Comparison of ENCODE assay signal across 26 cellular contexts in the genomic region with DNA sequence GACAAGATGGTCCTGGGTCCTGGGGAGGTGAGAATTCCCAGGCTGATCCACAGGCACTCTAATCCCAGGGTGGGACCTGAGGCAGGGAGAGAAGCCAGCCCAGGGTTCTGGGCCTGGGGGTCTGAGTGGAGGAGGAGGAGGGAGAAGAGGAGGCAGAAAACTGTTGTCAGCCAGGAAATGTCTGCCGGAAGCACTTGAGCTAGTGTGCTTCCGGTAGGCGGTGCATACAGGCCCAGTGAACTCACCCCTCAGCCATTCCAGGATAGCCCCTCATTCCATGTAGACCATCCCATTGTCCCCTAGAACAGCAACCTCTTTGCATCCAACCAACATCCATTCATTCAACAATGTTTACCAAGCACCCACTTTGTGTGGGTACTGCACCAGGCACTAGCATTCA. TPM values are rescaled to one million over a fixed set of nuclear protein-coding genes. Genes with fewer than 3 reads are reported as not detected.
A peak's percentile ranks its signal among the peaks of the same experiment; 100 is the strongest.
DNase-seq lines count a peak whose midpoint lies in the region; ATAC-seq and TF ChIP-seq lines count a peak whose summit lies in the region.
"Had no signal": no experiment of that assay in that cellular context is flagged by ENCODE, and none has a peak within 500 bp of the region (broad histone marks: within the 10 kb centered on the region; RNA-seq: fewer than 3 reads in every experiment).

No MANE protein-coding gene starts in this region.

- 35 to 45% methylated on average over 3 of the region's 3 CpGs for WGBS in upper lobe of left lung, 2 donors
- no CpG with 5 or more reads among the region's 3 CpGs for WGBS in H9 (ENCODE audit: extremely low coverage, insufficient read length, low lambda C conversion rate)

- H3K4me3 ChIP-seq in upper lobe of left lung, result no peak overlapping the region
- H3K4me3 ChIP-seq: A549, PC-9, right atrium auricular region, uterus had no signal

- TF ChIP-seq CTCF in upper lobe of left lung (IDR thresholded peaks at IDR 0.05) (no peak), GM10248 (IDR thresholded peaks at IDR 0.05; ENCODE audit: control extremely low read depth, extremely low read depth, low read depth, missing control alignments) (no peak), H9 (conservative IDR thresholded peaks at IDR 0.05) (no peak)

- H3K27ac ChIP-seq in upper lobe of left lung (peak overlapping the region; percentile 9 to 82 (median 55)), H9 (ENCODE audit: insufficient read length, low read depth, low read length) (no peak overlapping the region)
- H3K27ac ChIP-seq: A549, PC-9, right atrium auricular region, uterus had no signal

- peaks cover 9% of the 10 kb centered on the region for H3K4me1 Mint-ChIP-seq in activated CD8-positive, alpha-beta memory T cell treated with anti-CD3 and anti-CD28 coated beads, Interleukin-2, amount 10 ng/mL, durations not matched to agents 7 days and 5 days
- H3K4me1 Mint-ChIP-seq in activated CD8-positive, alpha-beta T cell treated with anti-CD3 and anti-CD28 coated beads, Interleukin-2, amount 10 ng/mL, durations not matched to agents 7 days and 5 days (ENCODE audit: low read depth), result peaks cover 42% of the 10 kb centered on the region
- H3K4me1 Mint-ChIP-seq in H9, result peaks cover 14 to 21% of the 10 kb centered on the region in 2 experiments

- H3K9me3 Mint-ChIP-seq in activated CD8-positive, alpha-beta memory T cell treated with anti-CD3 and anti-CD28 coated beads, Interleukin-2, amount 10 ng/mL, durations not matched to agents 7 days and 5 days (ENCODE audit: low read depth), result no peaks in the 10 kb centered on the region
- H3K9me3 Mint-ChIP-seq in activated CD8-positive, alpha-beta T cell treated with anti-CD3 and anti-CD28 coated beads, Interleukin-2, amount 10 ng/mL, durations not matched to agents 7 days and 5 days (ENCODE audit: insufficient read depth), result no peaks in the 10 kb centered on the region
- no peaks in the 10 kb centered on the region for H3K9me3 Mint-ChIP-seq in H9
- H3K9me3 Mint-ChIP-seq: WTC11 had no signal

- no peak overlapping the region for H2BK20ac ChIP-seq in H9 (ENCODE audit: low read depth, low read length, poor library complexity, severe bottlenecking)

- no peak overlapping the region for H4K5ac ChIP-seq in H9 (ENCODE audit: insufficient read length, low read depth, low read length)

- POLR2A ChIA-PET in activated CD8-positive, alpha-beta T cell treated with anti-CD3 and anti-CD28 coated beads, Interleukin-2, amount 10 ng/mL, durations not matched to agents 7 days and 5 days (lab: Charles Lee), result no interaction called here
- POLR2A ChIA-PET in GM10248 (lab: Yijun Ruan, JAX), result no interaction called here

- no peak overlapping the region for H3K9ac ChIP-seq in H9 (ENCODE audit: extremely low read depth, insufficient read length, low read length)

- H4K20me1 ChIP-seq in H9 (ENCODE audit: control insufficient read depth, insufficient read depth, insufficient read length), result no peaks in the 10 kb centered on the region

- no peak for TF ChIP-seq POLR2A in upper lobe of left lung (IDR thresholded peaks at IDR 0.05)

- no peak overlapping the region for H3K4me3 Mint-ChIP-seq in activated CD8-positive, alpha-beta memory T cell treated with anti-CD3 and anti-CD28 coated beads, Interleukin-2, amount 10 ng/mL, durations not matched to agents 7 days and 5 days
- H3K4me3 Mint-ChIP-seq in activated CD8-positive, alpha-beta T cell treated with anti-CD3 and anti-CD28 coated beads, Interleukin-2, amount 10 ng/mL, durations not matched to agents 7 days and 5 days, result no peak overlapping the region
- no peak overlapping the region for H3K4me3 Mint-ChIP-seq in H9
- H3K4me3 Mint-ChIP-seq: WTC11 had no signal

- no peaks in the 10 kb centered on the region for H3K79me2 ChIP-seq in H9 (ENCODE audit: insufficient read depth, low read length)

- ATAC-seq in activated CD8-positive, alpha-beta memory T cell treated with anti-CD3 and anti-CD28 coated beads, Interleukin-2, amount 10 ng/mL, durations not matched to agents 7 days and 5 days, result no peak
- ATAC-seq in activated CD8-positive, alpha-beta T cell treated with anti-CD3 and anti-CD28 coated beads, Interleukin-2, amount 10 ng/mL, durations not matched to agents 7 days and 5 days, result no peak
- no peak for ATAC-seq in upper lobe of left lung (ENCODE audit: low FRiP score in 2 of 2)
- ATAC-seq: A549, WTC11 had no signal

- H3K27me3 ChIP-seq in upper lobe of left lung, result no peaks in the 10 kb centered on the region
- no peaks in the 10 kb centered on the region; the same call in 1 of the 2 replicates for H3K27me3 ChIP-seq in H9 (ENCODE audit: insufficient read depth, low read length)
- H3K27me3 ChIP-seq: right atrium auricular region, uterus had no signal

- H3K4me2 ChIP-seq in H9 (ENCODE audit: insufficient read depth, insufficient read length, low read length), result no peak overlapping the region
- H3K4me2 ChIP-seq: A549, PC-9 had no signal

- no peak overlapping the region for H3K23ac ChIP-seq in H9 (ENCODE audit: insufficient read length, low read depth, low read length)

- H4K8ac ChIP-seq in H9 (replicated peaks; ENCODE audit: insufficient read length, low read depth, low read length), result no peak overlapping the region

- TF ChIP-seq EP300 in upper lobe of left lung (IDR thresholded peaks at IDR 0.05), result peak in 1 of 4 donors; percentile 43

- peak overlapping the region; percentile 75 for H3K27ac Mint-ChIP-seq in activated CD8-positive, alpha-beta memory T cell treated with anti-CD3 and anti-CD28 coated beads, Interleukin-2, amount 10 ng/mL, durations not matched to agents 7 days and 5 days
- H3K27ac Mint-ChIP-seq in activated CD8-positive, alpha-beta T cell treated with anti-CD3 and anti-CD28 coated beads, Interleukin-2, amount 10 ng/mL, durations not matched to agents 7 days and 5 days, result peak overlapping the region; percentile 85
- peak overlapping the region in 1 of 3 experiments; percentile 52; a peak in 1 of 7 replicates for H3K27ac Mint-ChIP-seq in H9
- H3K27ac Mint-ChIP-seq: WTC11 had no signal

- H2AFZ ChIP-seq in H9 (ENCODE audit: low read length), result no peak overlapping the region
- H2AFZ ChIP-seq: PC-9 had no signal

- H4K91ac ChIP-seq in H9 (ENCODE audit: insufficient read length, low read depth, low read length), result no peak overlapping the region

- H3T11ph ChIP-seq in H9 (ENCODE audit: low read length), result no peak overlapping the region

- no peak overlapping the region for H3K4ac ChIP-seq in H9 (ENCODE audit: low read depth, low read length)

- H2BK12ac ChIP-seq in H9 (ENCODE audit: insufficient read length, low read depth, low read length), result no peak overlapping the region

- no peaks in the 10 kb centered on the region for H3K9me3 ChIP-seq in upper lobe of left lung
- no peaks in the 10 kb centered on the region for H3K9me3 ChIP-seq in H9 (ENCODE audit: control insufficient read depth, low read depth, low read length)
- H3K9me3 ChIP-seq: A549, right atrium auricular region, uterus had no signal

- H3K18ac ChIP-seq in H9 (ENCODE audit: insufficient read length, low read depth, low read length), result no peak overlapping the region

- H2BK5ac ChIP-seq in H9 (ENCODE audit: insufficient read length, low read length), result no peak overlapping the region

- no peaks in the 10 kb centered on the region for H3K79me1 ChIP-seq in H9 (ENCODE audit: insufficient read depth, low read depth, low read length, poor library complexity, severe bottlenecking)

- no peak overlapping the region for H2BK120ac ChIP-seq in H9 (ENCODE audit: low read depth, low read length, poor library complexity, severe bottlenecking)

- no peaks in the 10 kb centered on the region for H3K36me3 ChIP-seq in upper lobe of left lung
- H3K36me3 ChIP-seq: right atrium auricular region, uterus had no signal

- no peak overlapping the region for H3K14ac ChIP-seq in H9 (ENCODE audit: insufficient read depth, low read length)

- no peak overlapping the region for H2AK5ac ChIP-seq in H9 (ENCODE audit: insufficient read length, low read length)

- peaks cover 22 to 56% (median 52%) of the 10 kb centered on the region in 4 donors for H3K4me1 ChIP-seq in upper lobe of left lung
- 0 out of 2 replicates have a peak, but pooled peaks cover 6% of the 10 kb centered on the region for H3K4me1 ChIP-seq in H9 (ENCODE audit: insufficient read depth, low read length)
- H3K4me1 ChIP-seq: uterus had no signal

- H2BK15ac ChIP-seq in H9 (ENCODE audit: low read depth, low read length), result no peak overlapping the region

- DNase-seq in activated CD8-positive, alpha-beta memory T cell treated with anti-CD3 and anti-CD28 coated beads, Interleukin-2, amount 10 ng/mL, durations not matched to agents 7 days and 5 days, result no peak
- DNase-seq in activated CD8-positive, alpha-beta memory T cell treated with anti-CD3 and anti-CD28 coated beads, Interleukin-2, amount 50 U/mL, for 4 hours, result no peak
- DNase-seq in activated CD8-positive, alpha-beta T cell treated with anti-CD3 and anti-CD28 coated beads, Interleukin-2, amount 10 ng/mL, durations not matched to agents 7 days and 5 days, result no peak
- peak; percentile 79 to 81 for DNase-seq in lung microvascular endothelial cell (ENCODE audit: low read depth in 2 of 2)
- no peak for DNase-seq in upper lobe of left lung
- no peak for DNase-seq in GM10248 (ENCODE audit: extremely low spot score)
- no peak for DNase-seq in amniotic stem cell (lab: John Stamatoyannopoulos, UW)
- no peak for DNase-seq in H9
- DNase-seq: C1 segment of cervical spinal cord; foreskin fibroblast; hippocampal formation; MV-4-11; NCI-H187 treated with DMSO at 0.1 percent for 48 hours; NCI-H2227 treated with DMSO at 0.1 percent for 48 hours; NCI-H748 treated with DMSO at 0.1 percent for 48 hours; PC-9; stimulated activated CD4-positive, alpha-beta T cell treated with anti-CD3 and anti-CD28 coated beads, Interleukin-12 subunit alpha, Interleukin-12 subunit beta, amount 100 ng/mL, for 4 hours; uterus had no signal

- CTCF ChIA-PET in activated CD8-positive, alpha-beta memory T cell treated with anti-CD3 and anti-CD28 coated beads, Interleukin-2, amount 10 ng/mL, durations not matched to agents 7 days and 5 days (lab: Charles Lee), result interaction anchor here (0.8 to 1.9 kb wide), 2 partner anchors 8 to 238 kb away, joined by 3 to 7 read pairs; no protein-coding TSS in a partner anchor
- CTCF ChIA-PET in activated CD8-positive, alpha-beta T cell treated with anti-CD3 and anti-CD28 coated beads, Interleukin-2, amount 10 ng/mL, durations not matched to agents 7 days and 5 days (lab: Charles Lee), result interaction anchor here (0.7 to 5.7 kb wide), 6 partner anchors 10 to 290 kb away, joined by 3 to 40 read pairs (median 4); no protein-coding TSS in a partner anchor
- CTCF ChIA-PET in GM10248 (lab: Yijun Ruan, JAX), result interaction anchor here (3.3 to 5.9 kb wide), 2 partner anchors 10 to 237 kb away, joined by 17 to 34 read pairs; no protein-coding TSS in a partner anchor

- no peak overlapping the region for H3K56ac ChIP-seq in H9 (ENCODE audit: insufficient read length, low read depth, low read length)

- H3K23me2 ChIP-seq in H9 (ENCODE audit: insufficient read length, low read depth, low read length, poor library complexity, severe bottlenecking), result no peaks in the 10 kb centered on the region

- H3K27me3 Mint-ChIP-seq in activated CD8-positive, alpha-beta memory T cell treated with anti-CD3 and anti-CD28 coated beads, Interleukin-2, amount 10 ng/mL, durations not matched to agents 7 days and 5 days, result no peaks in the 10 kb centered on the region
- H3K27me3 Mint-ChIP-seq in activated CD8-positive, alpha-beta T cell treated with anti-CD3 and anti-CD28 coated beads, Interleukin-2, amount 10 ng/mL, durations not matched to agents 7 days and 5 days (ENCODE audit: low read depth), result no peaks in the 10 kb centered on the region
- no peaks in the 10 kb centered on the region; the same call in 1 of the 2 replicates for H3K27me3 Mint-ChIP-seq in H9 (ENCODE audit: low read depth)

- H3K36me3 Mint-ChIP-seq in activated CD8-positive, alpha-beta memory T cell treated with anti-CD3 and anti-CD28 coated beads, Interleukin-2, amount 10 ng/mL, durations not matched to agents 7 days and 5 days, result no peaks in the 10 kb centered on the region
- peaks cover 5% of the 10 kb centered on the region for H3K36me3 Mint-ChIP-seq in activated CD8-positive, alpha-beta T cell treated with anti-CD3 and anti-CD28 coated beads, Interleukin-2, amount 10 ng/mL, durations not matched to agents 7 days and 5 days (ENCODE audit: low read depth)
- no peaks in the 10 kb centered on the region for H3K36me3 Mint-ChIP-seq in H9 (ENCODE audit: insufficient read depth in 1 of 3, low read depth in 3 of 3)
- H3K36me3 Mint-ChIP-seq: WTC11 had no signal

RNA-seq across cellular contexts. Expression of gene LCTL, which starts 47.9 kb away (rescaled TPM):
- total RNA-seq in activated CD8-positive, alpha-beta memory T cell treated with anti-CD3 and anti-CD28 coated beads, Interleukin-2, amount 10 ng/mL, durations not matched to agents 7 days and 5 days, result not detected
- total RNA-seq in activated CD8-positive, alpha-beta T cell treated with anti-CD3 and anti-CD28 coated beads, Interleukin-2, amount 10 ng/mL, durations not matched to agents 7 days and 5 days, result not detected
- under 0.01 TPM in 1 of 2 replicates, not detected in the other for total RNA-seq in lung microvascular endothelial cell
- total RNA-seq in upper lobe of left lung, result not detected
- 1.8 and 2.3 TPM in 2 replicates for total RNA-seq in H9 (2021)
- total RNA-seq: activated CD8-positive, alpha-beta memory T cell treated with anti-CD3 and anti-CD28 coated beads for 36 hours; liver; omental fat pad; PC-9; right atrium auricular region; subcutaneous adipose tissue; T-helper 1 cell treated with Interleukin-12 subunit alpha and Interleukin-12 subunit beta and Interleukin-4 antibody, amounts not matched to agents 30 ng/mL and 1 ng/mL, for 36 hours; uterus had no signal

Comparison
In these comparisons a context has a peak if more than half of its experiments do, and no peak if none do; other contexts are left out.
1. DNase-seq: peak in lung microvascular endothelial cell (2 of 2); none in activated CD8-positive, alpha-beta memory T cell treated with anti-CD3 and anti-CD28 coated beads, Interleukin-2, amount 10 ng/mL, durations not matched to agents 7 days and 5 days (single experiment), activated CD8-positive, alpha-beta memory T cell treated with anti-CD3 and anti-CD28 coated beads, Interleukin-2, amount 50 U/mL, for 4 hours (single experiment), activated CD8-positive, alpha-beta T cell treated with anti-CD3 and anti-CD28 coated beads, Interleukin-2, amount 10 ng/mL, durations not matched to agents 7 days and 5 days (single experiment), upper lobe of left lung (0 of 2), GM10248 (single experiment), amniotic stem cell (single experiment) and H9 (single experiment).